In genomic region chr6:83847179-83847578, GRCh38 we compare ENCODE assay signal across 11 cellular contexts. TPM values are rescaled to one million over a fixed set of nuclear protein-coding genes. Genes with fewer than 3 reads are reported as not detected.
DNase-seq lines count a peak whose midpoint lies in the region; ATAC-seq lines count a peak whose summit lies in the region.
"Had no signal": no experiment of that assay in that cellular context is flagged by ENCODE, and none has a peak within 500 bp of the region (broad histone marks: within the 10 kb centered on the region; RNA-seq: fewer than 3 reads in every experiment).

No MANE protein-coding gene starts in this region.

- no peak overlapping the region for H3K4me3 Mint-ChIP-seq in activated T-cell treated with anti-CD3 and anti-CD28 coated beads, Interleukin-2, amount 50 U/mL, for 4 hours
- no peak overlapping the region for H3K4me3 Mint-ChIP-seq in naive thymus-derived CD4-positive, alpha-beta T cell

- CTCF ChIA-PET in naive thymus-derived CD4-positive, alpha-beta T cell (lab: Charles Lee), result no interaction called here

- H3K9me3 Mint-ChIP-seq in activated T-cell treated with anti-CD3 and anti-CD28 coated beads, Interleukin-2, amount 50 U/mL, for 4 hours, result no peaks in the 10 kb centered on the region
- H3K9me3 Mint-ChIP-seq in naive thymus-derived CD4-positive, alpha-beta T cell, result peaks cover 0 to 6% (median 0%) of the 10 kb centered on the region in 11 donors

- no peaks in the 10 kb centered on the region for H3K36me3 Mint-ChIP-seq in activated T-cell treated with anti-CD3 and anti-CD28 coated beads, Interleukin-2, amount 50 U/mL, for 4 hours (ENCODE audit: insufficient read depth)
- H3K36me3 Mint-ChIP-seq in naive thymus-derived CD4-positive, alpha-beta T cell, result peaks cover 0 to 4% (median 0%) of the 10 kb centered on the region in 5 donors

- H3K27me3 ChIP-seq in naive thymus-derived CD4-positive, alpha-beta T cell (ENCODE audit: control insufficient read depth in 2 of 2, insufficient read depth in 2 of 2, low read length in 2 of 2), result peaks cover 0 to 6% of the 10 kb centered on the region in 2 donors
- peaks cover 17% of the 10 kb centered on the region for H3K27me3 ChIP-seq in HAP-1 (ENCODE audit: low read depth)

- no peak for DNase-seq in activated T-cell treated with anti-CD3 and anti-CD28 coated beads, Interleukin-2, amount 50 U/mL, for 4 hours
- DNase-seq in activated T-cell treated with anti-CD3 and anti-CD28 coated beads for 4 hours, result no peak
- DNase-seq in naive thymus-derived CD4-positive, alpha-beta T cell, result no peak
- DNase-seq in HAP-1 (ENCODE audit: low spot score in 2 of 2), result no peak
- DNase-seq in NCI-H526 treated with DMSO at 0.1 percent for 48 hours (lab: John Stamatoyannopoulos, UW), result no peak
- DNase-seq: right cardiac atrium had no signal

- H3K27ac Mint-ChIP-seq in naive thymus-derived CD4-positive, alpha-beta T cell, result no peak overlapping the region

- H3K4me1 ChIP-seq in naive thymus-derived CD4-positive, alpha-beta T cell (ENCODE audit: control insufficient read depth in 2 of 2, insufficient read depth in 2 of 2, low read length in 2 of 2), result no peaks in the 10 kb centered on the region
- H3K4me1 ChIP-seq in HAP-1, result no peaks in the 10 kb centered on the region
- H3K4me1 ChIP-seq: A549 had no signal

- H3K36me3 ChIP-seq in naive thymus-derived CD4-positive, alpha-beta T cell (ENCODE audit: control insufficient read depth in 2 of 3, insufficient read depth in 3 of 3, low read length in 3 of 3), result no peaks in the 10 kb centered on the region
- H3K36me3 ChIP-seq in HAP-1 (replicated peaks), result no peaks in the 10 kb centered on the region

- peak; percentile 38 to 40 for ATAC-seq in activated T-cell treated with anti-CD3 and anti-CD28 coated beads, Interleukin-2, amount 50 U/mL, for 4 hours
- peak; percentile 95 for ATAC-seq in GM21576 (IDR thresholded peaks at IDR 0.05; ENCODE audit: unreplicated experiment)
- peak; percentile 73 for ATAC-seq in HG03139 (IDR thresholded peaks at IDR 0.05; ENCODE audit: unreplicated experiment)
- ATAC-seq in naive thymus-derived CD4-positive, alpha-beta T cell, result peak; percentile 27
- ATAC-seq in esophagus mucosa, result no peak
- ATAC-seq: A549, right cardiac atrium had no signal

- H3K27me3 Mint-ChIP-seq in activated T-cell treated with anti-CD3 and anti-CD28 coated beads, Interleukin-2, amount 50 U/mL, for 4 hours (ENCODE audit: low read depth), result peaks cover 34% of the 10 kb centered on the region
- peaks cover 32 to 45% (median 40%) of the 10 kb centered on the region in 5 donors for H3K27me3 Mint-ChIP-seq in naive thymus-derived CD4-positive, alpha-beta T cell

- intact Hi-C loops in naive thymus-derived CD4-positive, alpha-beta T cell (cut with micrococcal nuclease), result no loop called here

- no peak overlapping the region for H3K4me3 ChIP-seq in naive thymus-derived CD4-positive, alpha-beta T cell (ENCODE audit: low read length)
- H3K4me3 ChIP-seq in HAP-1, result no peak overlapping the region
- H3K4me3 ChIP-seq: A549 had no signal

- no peak overlapping the region for H3K27ac ChIP-seq in naive thymus-derived CD4-positive, alpha-beta T cell (ENCODE audit: low read depth, low read length)
- H3K27ac ChIP-seq: A549 had no signal

- no peaks in the 10 kb centered on the region for H3K9me3 ChIP-seq in naive thymus-derived CD4-positive, alpha-beta T cell (ENCODE audit: control insufficient read depth in 2 of 3, low read length in 3 of 3)
- no peaks in the 10 kb centered on the region for H3K9me3 ChIP-seq in HAP-1
- H3K9me3 ChIP-seq: A549 had no signal

- POLR2A ChIA-PET in naive thymus-derived CD4-positive, alpha-beta T cell (lab: Charles Lee), result no interaction called here

- in situ Hi-C loops in HAP-1 (cut with MboI; ENCODE audit: low sequenced_read_pairs), result no loop called here

- H3K4me1 Mint-ChIP-seq in activated T-cell treated with anti-CD3 and anti-CD28 coated beads, Interleukin-2, amount 50 U/mL, for 4 hours (ENCODE audit: low read depth), result no peaks in the 10 kb centered on the region
- no peaks in the 10 kb centered on the region for H3K4me1 Mint-ChIP-seq in naive thymus-derived CD4-positive, alpha-beta T cell

RNA-seq across cellular contexts. Expression of gene RIPPLY2, which starts 6.0 kb away (rescaled TPM):
- total RNA-seq in activated T-cell treated with anti-CD3 and anti-CD28 coated beads, Interleukin-2, amount 50 U/mL, for 4 hours, result not detected
- not detected for total RNA-seq in naive thymus-derived CD4-positive, alpha-beta T cell
- not detected for polyA plus RNA-seq in naive thymus-derived CD4-positive, alpha-beta T cell
- not detected for total RNA-seq in esophagus mucosa
- total RNA-seq: right cardiac atrium; T-helper 1 cell treated with Interleukin-12 subunit alpha and Interleukin-12 subunit beta and Interleukin-4 antibody, amounts not matched to agents 30 ng/mL and 1 ng/mL, for 36 hours had no signal

RNA-seq across cellular contexts. Expression of gene CYB5R4, which starts 12.3 kb away (rescaled TPM):
- total RNA-seq in activated T-cell treated with anti-CD3 and anti-CD28 coated beads, Interleukin-2, amount 50 U/mL, for 4 hours, result 10 to 100 TPM; 25.8 to 30.9 (median 27.7) TPM
- total RNA-seq in naive thymus-derived CD4-positive, alpha-beta T cell, result 10 to 100 TPM; 17.8 to 38.6 (median 21.0) TPM
- polyA plus RNA-seq in naive thymus-derived CD4-positive, alpha-beta T cell, result 10 to 100 TPM; 14.9 to 20.0 TPM
- total RNA-seq in esophagus mucosa, result 23.1 TPM
